Comparison of ENCODE assay signal across 16 cellular contexts in genomic region chr4:184548651-184549341, GRCh38.
DNase-seq lines count a peak whose midpoint lies in the region; ATAC-seq and TF ChIP-seq lines count a peak whose summit lies in the region.
"Had no signal": no experiment of that assay in that cellular context is flagged by ENCODE, and none has a peak within 500 bp of the region (broad histone marks: within the 10 kb centered on the region; RNA-seq: fewer than 3 reads in every experiment).

No MANE protein-coding gene starts in this region.

- TF ChIP-seq CTCF in gastrocnemius medialis (IDR thresholded peaks at IDR 0.05 in 4 of 5, conservative IDR thresholded peaks at IDR 0.05 in 1 of 5) = no peak

- H3K27ac Mint-ChIP-seq in T-helper 2 cell treated with Interferon-gamma antibody and Interleukin-4, amounts not matched to agents 5 μg/mL and 100 μg/mL, for 36 hours = peak overlapping the region; percentile 61
- H3K27ac Mint-ChIP-seq: activated CD8-positive, alpha-beta memory T cell treated with anti-CD3 and anti-CD28 coated beads, Interleukin-2, amount 10 ng/mL, durations not matched to agents 7 days and 5 days; stimulated activated naive CD8-positive, alpha-beta T cell treated with anti-CD3 and anti-CD28 coated beads, Interleukin-15, Interleukin-2, amounts not matched to agents 100 ng/mL and 50 ng/mL, for 24 hours had no signal

- H3K36me3 ChIP-seq in iPS-20b (ENCODE audit: insufficient read depth, low read depth, low read length) = no peaks in the 10 kb centered on the region
- H3K36me3 ChIP-seq in gastrocnemius medialis = no peaks in the 10 kb centered on the region
- H3K36me3 ChIP-seq: adrenal gland, neutrophil had no signal

- no peak for ATAC-seq in gastrocnemius medialis
- ATAC-seq: activated CD8-positive, alpha-beta memory T cell treated with anti-CD3 and anti-CD28 coated beads, Interleukin-2, amount 10 ng/mL, durations not matched to agents 7 days and 5 days had no signal

- TF ChIP-seq POLR2A in gastrocnemius medialis (IDR thresholded peaks at IDR 0.05) = no peak

- in situ Hi-C loops in gastrocnemius medialis (cut with MboI; ENCODE audit: low sequenced_read_pairs in 4 of 4) = loop anchor here in 1 of 4 donors (10.0 kb wide), 1 partner anchor 284 kb away; no protein-coding TSS in a partner anchor

- peaks cover 28% of the 10 kb centered on the region for H3K4me1 Mint-ChIP-seq in T-helper 2 cell treated with Interferon-gamma antibody and Interleukin-4, amounts not matched to agents 5 μg/mL and 100 μg/mL, for 36 hours (ENCODE audit: low read depth)

- H3K4me3 Mint-ChIP-seq in T-helper 2 cell treated with Interferon-gamma antibody and Interleukin-4, amounts not matched to agents 5 μg/mL and 100 μg/mL, for 36 hours = peak overlapping the region; percentile 45
- H3K4me3 Mint-ChIP-seq: activated CD8-positive, alpha-beta memory T cell treated with anti-CD3 and anti-CD28 coated beads, Interleukin-2, amount 10 ng/mL, durations not matched to agents 7 days and 5 days; stimulated activated naive CD8-positive, alpha-beta T cell treated with anti-CD3 and anti-CD28 coated beads, Interleukin-15, Interleukin-2, amounts not matched to agents 100 ng/mL and 50 ng/mL, for 24 hours had no signal

- H3K4me3 ChIP-seq in iPS-20b (ENCODE audit: low read length) = peak overlapping the region; percentile 54
- H3K4me3 ChIP-seq in gastrocnemius medialis = peak overlapping the region in 3 of 4 donors; percentile 14 to 31 (median 22)
- H3K4me3 ChIP-seq: adrenal gland had no signal

- no peaks in the 10 kb centered on the region for H3K9me3 Mint-ChIP-seq in T-helper 2 cell treated with Interferon-gamma antibody and Interleukin-4, amounts not matched to agents 5 μg/mL and 100 μg/mL, for 36 hours
- H3K9me3 Mint-ChIP-seq: stimulated activated naive CD8-positive, alpha-beta T cell treated with anti-CD3 and anti-CD28 coated beads, Interleukin-15, Interleukin-2, amounts not matched to agents 100 ng/mL and 50 ng/mL, for 24 hours had no signal

- DNase-seq in T-helper 2 cell treated with Interferon-gamma antibody and Interleukin-4, amounts not matched to agents 5 μg/mL and 100 μg/mL, for 36 hours (ENCODE audit: low spot score) = no peak
- no peak for DNase-seq in T-helper 2 cell
- DNase-seq in SW480 (ENCODE audit: low spot score) = peak; percentile 30
- no peak for DNase-seq in gastrocnemius medialis
- DNase-seq in dedifferentiated amniotic fluid mesenchymal stem cell (ENCODE audit: extremely low spot score) = no peak
- no peak for DNase-seq in SIG-M5 (lab: John Stamatoyannopoulos, UW)
- no peak for DNase-seq in HT-29 (ENCODE audit: low spot score)
- DNase-seq: activated CD8-positive, alpha-beta memory T cell treated with anti-CD3 and anti-CD28 coated beads, Interleukin-2, amount 10 ng/mL, durations not matched to agents 7 days and 5 days; adrenal gland; DMS 273 treated with DMSO at 0.1 percent for 48 hours; NCI-H1092 treated with DMSO at 0.1 percent for 48 hours; NK-92 treated with Interleukin-12 subunit alpha and Interleukin-12 subunit beta, amount 100 ng/mL, for 24 hours; T-helper 9 cell had no signal

- H3K27me3 ChIP-seq in iPS-20b (ENCODE audit: insufficient read depth, low read length) (no peaks in the 10 kb centered on the region), gastrocnemius medialis (peaks cover 0 to 4% (median 0%) of the 10 kb centered on the region in 3 donors)
- H3K27me3 ChIP-seq: adrenal gland, neutrophil had no signal

- no peaks in the 10 kb centered on the region for H3K4me1 ChIP-seq in iPS-20b (ENCODE audit: insufficient read depth, low read length)
- no peaks in the 10 kb centered on the region for H3K4me1 ChIP-seq in gastrocnemius medialis
- H3K4me1 ChIP-seq: adrenal gland had no signal

- no peak overlapping the region for H3K27ac ChIP-seq in iPS-20b (ENCODE audit: low read length)
- H3K27ac ChIP-seq in gastrocnemius medialis = no peak overlapping the region
- H3K27ac ChIP-seq: adrenal gland, neutrophil had no signal

- intact Hi-C loops in gastrocnemius medialis (cut with DNase I; ENCODE audit: low total_unique reads) = no loop called here

- H3K9me3 ChIP-seq in iPS-20b (ENCODE audit: insufficient read depth, low read depth, low read length) (no peaks in the 10 kb centered on the region), gastrocnemius medialis (no peaks in the 10 kb centered on the region)
- H3K9me3 ChIP-seq: adrenal gland, neutrophil had no signal

- no peaks in the 10 kb centered on the region for H3K27me3 Mint-ChIP-seq in T-helper 2 cell treated with Interferon-gamma antibody and Interleukin-4, amounts not matched to agents 5 μg/mL and 100 μg/mL, for 36 hours (ENCODE audit: low read depth)
- H3K27me3 Mint-ChIP-seq: activated CD8-positive, alpha-beta memory T cell treated with anti-CD3 and anti-CD28 coated beads, Interleukin-2, amount 10 ng/mL, durations not matched to agents 7 days and 5 days; stimulated activated naive CD8-positive, alpha-beta T cell treated with anti-CD3 and anti-CD28 coated beads, Interleukin-15, Interleukin-2, amounts not matched to agents 100 ng/mL and 50 ng/mL, for 24 hours had no signal

- no peaks in the 10 kb centered on the region for H3K36me3 Mint-ChIP-seq in T-helper 2 cell treated with Interferon-gamma antibody and Interleukin-4, amounts not matched to agents 5 μg/mL and 100 μg/mL, for 36 hours (ENCODE audit: low read depth)
- H3K36me3 Mint-ChIP-seq: activated CD8-positive, alpha-beta memory T cell treated with anti-CD3 and anti-CD28 coated beads, Interleukin-2, amount 10 ng/mL, durations not matched to agents 7 days and 5 days had no signal

- peak overlapping the region; percentile 42; the same call in 1 of the 2 replicates for H3K9ac ChIP-seq in iPS-20b (ENCODE audit: low read depth, low read length)
